Comparison of ENCODE assay signal across 22 cellular contexts in the genomic region with DNA sequence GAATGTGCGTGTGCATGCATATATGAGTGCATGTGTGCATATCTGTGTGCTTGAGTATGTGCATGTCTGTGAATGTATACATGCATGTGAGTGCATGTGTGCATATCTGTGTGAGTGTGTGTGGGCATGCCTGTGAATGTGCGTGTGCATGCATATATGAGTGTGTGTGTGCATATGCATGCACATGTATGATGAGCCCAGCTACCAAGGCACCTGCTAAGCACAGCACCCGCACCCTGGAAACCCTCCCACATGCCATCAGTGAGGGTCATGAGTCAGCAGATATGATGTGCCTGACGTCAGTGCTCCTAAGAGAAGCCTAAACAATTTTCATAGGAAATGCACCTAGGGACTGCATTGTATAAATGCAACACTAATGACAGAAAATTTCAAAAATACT.
DNase-seq lines count a peak whose midpoint lies in the region; ATAC-seq and TF ChIP-seq lines count a peak whose summit lies in the region.
"Had no signal": no experiment of that assay in that cellular context is flagged by ENCODE, and none has a peak within 500 bp of the region (broad histone marks: within the 10 kb centered on the region; RNA-seq: fewer than 3 reads in every experiment).

No MANE protein-coding gene starts in this region.

- no peaks in the 10 kb centered on the region for H3K36me3 Mint-ChIP-seq in activated naive CD4-positive, alpha-beta T cell treated with anti-CD3 and anti-CD28 coated beads, Interleukin-2, amount 10 ng/mL, durations not matched to agents 7 days and 5 days
- H3K36me3 Mint-ChIP-seq in H9 (ENCODE audit: insufficient read depth in 1 of 3, low read depth in 3 of 3) (no peaks in the 10 kb centered on the region; a peak in 2 of 7 replicates), brain (no peaks in the 10 kb centered on the region)

- no peak overlapping the region for H3K56ac ChIP-seq in H9 (ENCODE audit: insufficient read length, low read depth, low read length)

- no peak overlapping the region for H3K27ac ChIP-seq in H9 (ENCODE audit: insufficient read length, low read depth, low read length)
- H3K27ac ChIP-seq: GM23248, RWPE1, SJCRH30 had no signal

- H4K5ac ChIP-seq in H9 (ENCODE audit: insufficient read length, low read depth, low read length), result no peak overlapping the region

- no peaks in the 10 kb centered on the region for H3K27me3 Mint-ChIP-seq in activated naive CD4-positive, alpha-beta T cell treated with anti-CD3 and anti-CD28 coated beads, Interleukin-2, amount 10 ng/mL, durations not matched to agents 7 days and 5 days
- peaks cover 4% of the 10 kb centered on the region; the same call in 1 of the 2 replicates for H3K27me3 Mint-ChIP-seq in H9 (ENCODE audit: low read depth)
- H3K27me3 Mint-ChIP-seq in brain, result peaks cover 13% of the 10 kb centered on the region

- H3K9me3 ChIP-seq in H9 (ENCODE audit: control insufficient read depth, low read depth, low read length), result no peaks in the 10 kb centered on the region
- H3K9me3 ChIP-seq: Caco-2, SJCRH30 had no signal

- H3K18ac ChIP-seq in H9 (ENCODE audit: insufficient read length, low read depth, low read length), result no peak overlapping the region

- TF ChIP-seq CTCF in H9 (conservative IDR thresholded peaks at IDR 0.05), result no peak
- no peak for TF ChIP-seq CTCF in brain (conservative IDR thresholded peaks at IDR 0.05)
- TF ChIP-seq CTCF in GM13977 (IDR thresholded peaks at IDR 0.05; ENCODE audit: extremely low read depth, insufficient read depth, missing control alignments), result no peak

- no CpG with 5 or more reads among the region's 4 CpGs for WGBS in H9 (ENCODE audit: extremely low coverage, insufficient read length, low lambda C conversion rate)

- H3K79me2 ChIP-seq in H9 (ENCODE audit: insufficient read depth, low read length), result no peaks in the 10 kb centered on the region

- CTCF ChIA-PET in activated naive CD4-positive, alpha-beta T cell treated with anti-CD3 and anti-CD28 coated beads, Interleukin-2, amount 10 ng/mL, durations not matched to agents 7 days and 5 days (lab: Charles Lee), result no interaction called here

- in situ Hi-C loops in GM13977 (cut with MboI; ENCODE audit: low pct_unique_long_range_greater_than_20kb, low sequenced_read_pairs, unreplicated experiment), result no loop called here

- H3T11ph ChIP-seq in H9 (ENCODE audit: low read length), result no peak overlapping the region

- H3K9ac ChIP-seq in H9 (ENCODE audit: extremely low read depth, insufficient read length, low read length), result no peak overlapping the region
- H3K9ac ChIP-seq: GM23248 had no signal

- no peak overlapping the region for H3K4me3 Mint-ChIP-seq in activated naive CD4-positive, alpha-beta T cell treated with anti-CD3 and anti-CD28 coated beads, Interleukin-2, amount 10 ng/mL, durations not matched to agents 7 days and 5 days
- H3K4me3 Mint-ChIP-seq in H9, result no peak overlapping the region
- peak overlapping the region in 1 of 5 experiments; percentile 30 for H3K4me3 Mint-ChIP-seq in brain
- H3K4me3 Mint-ChIP-seq: CD4-positive, alpha-beta T cell had no signal

- ATAC-seq in HG03039 (IDR thresholded peaks at IDR 0.05; ENCODE audit: unreplicated experiment), result no peak
- ATAC-seq: HCT116 had no signal

- no peaks in the 10 kb centered on the region for H3K27me3 ChIP-seq in H9 (ENCODE audit: insufficient read depth, low read length)
- H3K27me3 ChIP-seq: SJCRH30 had no signal

- no peaks in the 10 kb centered on the region for H3K23me2 ChIP-seq in H9 (ENCODE audit: insufficient read length, low read depth, low read length, poor library complexity, severe bottlenecking)

- H3K27ac Mint-ChIP-seq in activated naive CD4-positive, alpha-beta T cell treated with anti-CD3 and anti-CD28 coated beads, Interleukin-2, amount 10 ng/mL, durations not matched to agents 7 days and 5 days, result no peak overlapping the region
- H3K27ac Mint-ChIP-seq in H9 (peak overlapping the region in 2 of 3 experiments; percentile 37 to 56; a peak in 2 of 7 replicates), brain (peak overlapping the region in 4 of 5 experiments; percentile 24 to 77 (median 64))
- H3K27ac Mint-ChIP-seq: CD4-positive, alpha-beta T cell had no signal

- H3K79me1 ChIP-seq in H9 (ENCODE audit: insufficient read depth, low read depth, low read length, poor library complexity, severe bottlenecking), result no peaks in the 10 kb centered on the region

- no peak overlapping the region for H2BK120ac ChIP-seq in H9 (ENCODE audit: low read depth, low read length, poor library complexity, severe bottlenecking)

- no peak overlapping the region for H2BK12ac ChIP-seq in H9 (ENCODE audit: insufficient read length, low read depth, low read length)

- H4K8ac ChIP-seq in H9 (replicated peaks; ENCODE audit: insufficient read length, low read depth, low read length), result no peak overlapping the region

- no peaks in the 10 kb centered on the region for H4K20me1 ChIP-seq in H9 (ENCODE audit: control insufficient read depth, insufficient read depth, insufficient read length)

- no peak overlapping the region for H3K4me2 ChIP-seq in H9 (ENCODE audit: insufficient read depth, insufficient read length, low read length)

- no peak overlapping the region for H3K14ac ChIP-seq in H9 (ENCODE audit: insufficient read depth, low read length)

- no peak overlapping the region for H3K4ac ChIP-seq in H9 (ENCODE audit: low read depth, low read length)

- peak; percentile 5 for DNase-seq in activated naive CD4-positive, alpha-beta T cell treated with anti-CD3 and anti-CD28 coated beads, Interleukin-2, amount 10 ng/mL, durations not matched to agents 7 days and 5 days
- DNase-seq in activated naive CD4-positive, alpha-beta T cell treated with Interleukin-2 at 50 U/mL for 16 hours, result no peak
- peak; percentile 4 for DNase-seq in H9
- DNase-seq in mesenteric fat pad (ENCODE audit: low spot score), result peak; percentile 26
- DNase-seq in NCI-H2081 (lab: John Stamatoyannopoulos, UW), result no peak
- no peak for DNase-seq in GM13977 (ENCODE audit: low spot score)
- DNase-seq: 8988T; Caco-2; CD4-positive, alpha-beta T cell; DMS153; GDM1; GM23248; KBM-7; NCI-H1105; NCI-H2081 treated with DMSO at 0.1 percent for 48 hours; NCI-H510A; NCI-H82; SJCRH30 had no signal

- no peak overlapping the region for H4K91ac ChIP-seq in H9 (ENCODE audit: insufficient read length, low read depth, low read length)

- no peak overlapping the region for H2AK5ac ChIP-seq in H9 (ENCODE audit: insufficient read length, low read length)

- no peak overlapping the region for H2BK5ac ChIP-seq in H9 (ENCODE audit: insufficient read length, low read length)

- H3K23ac ChIP-seq in H9 (ENCODE audit: insufficient read length, low read depth, low read length), result no peak overlapping the region

- no peaks in the 10 kb centered on the region for H3K4me1 Mint-ChIP-seq in activated naive CD4-positive, alpha-beta T cell treated with anti-CD3 and anti-CD28 coated beads, Interleukin-2, amount 10 ng/mL, durations not matched to agents 7 days and 5 days
- H3K4me1 Mint-ChIP-seq in H9 (peaks cover 34 to 41% of the 10 kb centered on the region in 2 experiments), brain (peaks cover 60% of the 10 kb centered on the region)

- H3K9me3 Mint-ChIP-seq in activated naive CD4-positive, alpha-beta T cell treated with anti-CD3 and anti-CD28 coated beads, Interleukin-2, amount 10 ng/mL, durations not matched to agents 7 days and 5 days, result peaks cover 13% of the 10 kb centered on the region
- H3K9me3 Mint-ChIP-seq in H9 (peaks cover 6 to 20% of the 10 kb centered on the region in 2 experiments; a peak in 3 of 5 replicates), brain (peaks cover 0 to 21% (median 0%) of the 10 kb centered on the region in 5 experiments)
- H3K9me3 Mint-ChIP-seq: CD4-positive, alpha-beta T cell had no signal

- H2BK15ac ChIP-seq in H9 (ENCODE audit: low read depth, low read length), result no peak overlapping the region

- H2AFZ ChIP-seq in H9 (ENCODE audit: low read length), result no peak overlapping the region
- H2AFZ ChIP-seq: GM23248 had no signal

- H2BK20ac ChIP-seq in H9 (ENCODE audit: low read depth, low read length, poor library complexity, severe bottlenecking), result no peak overlapping the region

- peaks cover 10% of the 10 kb centered on the region; the same call in 1 of the 2 replicates for H3K4me1 ChIP-seq in H9 (ENCODE audit: insufficient read depth, low read length)
- H3K4me1 ChIP-seq: Caco-2 had no signal

Comparison
In these comparisons a context has a peak if more than half of its experiments do, and no peak if none do; other contexts are left out.
1. DNase-seq: peak in activated naive CD4-positive, alpha-beta T cell treated with anti-CD3 and anti-CD28 coated beads, Interleukin-2, amount 10 ng/mL, durations not matched to agents 7 days and 5 days (single experiment), H9 (single experiment) and mesenteric fat pad (single experiment); none in activated naive CD4-positive, alpha-beta T cell treated with Interleukin-2 at 50 U/mL for 16 hours (single experiment), NCI-H2081 (0 of 2) and GM13977 (single experiment).